Comparison of ENCODE assay signal across 7 cellular contexts in genomic region chr6:170279977-170280688, GRCh38. TPM values are rescaled to one million over a fixed set of nuclear protein-coding genes. Genes with fewer than 3 reads are reported as not detected.
A peak's percentile ranks its signal among the peaks of the same experiment; 100 is the strongest.
DNase-seq lines count a peak whose midpoint lies in the region; ATAC-seq and TF ChIP-seq lines count a peak whose summit lies in the region.

No MANE protein-coding gene starts in this region.

- H3K27ac ChIP-seq in uterus: peak overlapping the region; percentile 12 to 54

- H3K4me3 ChIP-seq in GM12864 (ENCODE audit: low read depth, low read length): peak overlapping the region; percentile 33
- H3K4me3 ChIP-seq in uterus: peak overlapping the region; percentile 18 to 22

- intact Hi-C loops in uterus (cut with DNase I; ENCODE audit: low total_unique reads): no loop called here

- DNase-seq in GM12864 (ENCODE audit: low read depth): peak; percentile 36
- DNase-seq in NCI-H510A treated with DMSO at 0.1 percent for 48 hours (lab: John Stamatoyannopoulos, UW): peak; percentile 80
- DNase-seq in memory B cell (ENCODE audit: low spot score in 2 of 2): peak in 1 of 2 donors; percentile 45
- peak in 1 of 2 donors; percentile 77 for DNase-seq in uterus
- no peak for DNase-seq in pons (ENCODE audit: low spot score)

- H3K36me3 Mint-ChIP-seq in brain (peaks cover 39% of the 10 kb centered on the region), memory B cell (peaks cover 2% of the 10 kb centered on the region)

- TF ChIP-seq CTCF in GM12864 (IDR thresholded peaks at IDR 0.05; ENCODE audit: low read depth, low read length, missing control alignments): no peak
- no peak for TF ChIP-seq CTCF in brain (conservative IDR thresholded peaks at IDR 0.05)
- TF ChIP-seq CTCF in uterus (IDR thresholded peaks at IDR 0.05): peak in 1 of 4 experiments; percentile 8

- no peaks in the 10 kb centered on the region for H3K9me3 ChIP-seq in uterus

- peak; percentile 41 for ATAC-seq in HG03045 (IDR thresholded peaks at IDR 0.05; ENCODE audit: unreplicated experiment)
- peak; percentile 80 for ATAC-seq in memory B cell (ENCODE audit: low read depth)

- peaks cover 4 to 6% of the 10 kb centered on the region in 2 donors for H3K4me1 ChIP-seq in uterus

- H3K27ac Mint-ChIP-seq in brain (peak overlapping the region in 3 of 5 experiments; percentile 33 to 58 (median 45)), memory B cell (peak overlapping the region; percentile 70)

- no peaks in the 10 kb centered on the region for H3K27me3 ChIP-seq in uterus

- peak overlapping the region in 2 of 5 experiments; percentile 0 to 23 for H3K4me3 Mint-ChIP-seq in brain
- peak overlapping the region; percentile 83 for H3K4me3 Mint-ChIP-seq in memory B cell

- no peak for TF ChIP-seq POLR2A in uterus (IDR thresholded peaks at IDR 0.05)

- H3K27me3 Mint-ChIP-seq in brain: no peaks in the 10 kb centered on the region
- H3K27me3 Mint-ChIP-seq in memory B cell: peaks cover 7% of the 10 kb centered on the region

- H3K9me3 Mint-ChIP-seq in brain: peaks cover 0 to 8% (median 0%) of the 10 kb centered on the region in 5 experiments
- H3K9me3 Mint-ChIP-seq in memory B cell: no peaks in the 10 kb centered on the region

- no peaks in the 10 kb centered on the region for H3K36me3 ChIP-seq in uterus

- H3K4me1 Mint-ChIP-seq in brain (peaks cover 24% of the 10 kb centered on the region), memory B cell (peaks cover 9% of the 10 kb centered on the region)

RNA-seq across cellular contexts. Expression of gene DLL1, which starts 10.7 kb away (rescaled TPM):
- 22.0 TPM for polyA plus RNA-seq in brain (ENCODE audit: insufficient read depth, low read depth, low replicate concordance)
- total RNA-seq in uterus: 10 to 100 TPM in 3 of 4 donors, 1 to 10 TPM in 1; 8.7 to 24.3 (median 19.2) TPM

RNA-seq across cellular contexts. Expression of gene FAM120B, which starts 26.4 kb away (rescaled TPM):
- 22.2 TPM for polyA plus RNA-seq in brain (ENCODE audit: insufficient read depth, low read depth, low replicate concordance)
- total RNA-seq in uterus: 10 to 100 TPM; 12.1 to 50.9 (median 35.2) TPM
